In genomic region chr7:100545636-100546128, GRCh38 we compare ENCODE assay signal across 7 cellular contexts. TPM values are rescaled to one million over a fixed set of nuclear protein-coding genes. Genes with fewer than 3 reads are reported as not detected.
DNase-seq lines count a peak whose midpoint lies in the region; ATAC-seq and TF ChIP-seq lines count a peak whose summit lies in the region.

No MANE protein-coding gene starts in this region.

- peak overlapping the region; percentile 83 for H3K27ac ChIP-seq in PC-3 (ENCODE audit: low read length)
- H3K27ac ChIP-seq in ascending aorta = peak overlapping the region; percentile 91 to 94

- POLR2A ChIA-PET in PC-3 (lab: Charles Lee; ENCODE audit: unreplicated experiment) = interaction anchor here (0.7 to 0.8 kb wide), 2 partner anchors 39 to 41 kb away, joined by 3 to 6 read pairs; partner anchors contain the start of genes FBXO24 and LRCH4

- H3K27me3 ChIP-seq in H7 (ENCODE audit: control insufficient read depth, insufficient read depth, low read length) = peaks cover 4% of the 10 kb centered on the region; the same call in 1 of the 2 replicates
- H3K27me3 ChIP-seq in PC-3 (ENCODE audit: low read length) = no peaks in the 10 kb centered on the region
- H3K27me3 ChIP-seq in ascending aorta = no peaks in the 10 kb centered on the region

- CTCF ChIA-PET in PC-3 (lab: Charles Lee) = interaction anchor here (0.5 to 1.2 kb wide), 5 partner anchors 26 to 1338 kb away, joined by 3 to 12 read pairs (median 4); partner anchors contain the start of genes FBXO24 and LRCH4

- peak overlapping the region; percentile 29 for H3K9ac ChIP-seq in PC-3 (ENCODE audit: low read length)

- H3K79me2 ChIP-seq in PC-3 (ENCODE audit: low read length) = peaks cover 37% of the 10 kb centered on the region

- DNase-seq in H7 = peak; percentile 69
- DNase-seq in PC-3 = peak; percentile 91
- peak; percentile 59 to 91 for DNase-seq in ascending aorta (ENCODE audit: low spot score in 2 of 2)
- DNase-seq in iPS-NIHi7 (ENCODE audit: extremely low spot score) = peak; percentile 73
- DNase-seq in stimulated activated CD4-positive, alpha-beta T cell treated with anti-CD3 and anti-CD28 coated beads, Interleukin-12 subunit alpha, Interleukin-12 subunit beta, amount 100 ng/mL, for 48 hours (ENCODE audit: low read depth in 2 of 3, low spot score in 1 of 3) = peak; percentile 57 to 68 (median 64)

- peak; percentile 36; the same call in 2 of the 3 replicates for TF ChIP-seq CTCF in GM12872 (IDR thresholded peaks at IDR 0.05; ENCODE audit: insufficient read depth, low read depth, low read length)
- 0 out of 2 replicates have a peak, but pooled peaks have one; percentile 21 for TF ChIP-seq CTCF in PC-3 (conservative IDR thresholded peaks at IDR 0.05; ENCODE audit: low read depth, low read length)
- peak in 1 of 3 experiments; percentile 3 for TF ChIP-seq CTCF in ascending aorta (IDR thresholded peaks at IDR 0.05)

- H3K4me2 ChIP-seq in PC-3 (ENCODE audit: low read length) = peak overlapping the region; percentile 72

- no peaks in the 10 kb centered on the region for H3K9me3 ChIP-seq in PC-3 (ENCODE audit: low read length)
- H3K9me3 ChIP-seq in ascending aorta = no peaks in the 10 kb centered on the region

- intact Hi-C loops in PC-3 (cut with micrococcal nuclease) = loop anchor here (1.0 kb wide), 1 partner anchor 41 kb away; the partner anchor contains the start of genes FBXO24 and LRCH4
- intact Hi-C loops in ascending aorta (cut with DNase I) = loop anchor here (2.0 to 10.0 kb wide), 3 partner anchors 41 to 309 kb away; partner anchors contain the start of genes FBXO24, GNB2, LRCH4 and SLC12A9

- H3K4me3 ChIP-seq in H7 (ENCODE audit: insufficient read depth, low read depth, low read length) (no peak overlapping the region), PC-3 (ENCODE audit: low read length) (peak overlapping the region; percentile 46), ascending aorta (peak overlapping the region; percentile 11 to 14)

- no peaks in the 10 kb centered on the region for H3K9me2 ChIP-seq in PC-3 (replicated peaks; ENCODE audit: low read length)

- no peaks in the 10 kb centered on the region for H3K36me3 ChIP-seq in H7 (replicated peaks; ENCODE audit: control insufficient read depth, insufficient read depth, low read length)
- peaks cover 4% of the 10 kb centered on the region; the same call in 1 of the 2 replicates for H3K36me3 ChIP-seq in PC-3 (ENCODE audit: low read depth, low read length)
- H3K36me3 ChIP-seq in ascending aorta = peaks cover 0 to 12% of the 10 kb centered on the region in 2 donors

- peaks cover 12% of the 10 kb centered on the region for H3F3A ChIP-seq in PC-3 (ENCODE audit: low read length, unreplicated experiment)

- H3K4me1 ChIP-seq in PC-3 (ENCODE audit: insufficient read depth, low read length) (peaks cover 46% of the 10 kb centered on the region), ascending aorta (peaks cover 28 to 46% of the 10 kb centered on the region in 2 donors)

- H2AFZ ChIP-seq in PC-3 (ENCODE audit: low read length) = peak overlapping the region; percentile 49

- no peaks in the 10 kb centered on the region for H4K20me1 ChIP-seq in PC-3 (ENCODE audit: low read length)

- BruUV-seq in PC-3 (replicated peaks; lab: Mats Ljungman, UMichigan) = no TSS peak

- ATAC-seq in PC-3 (peak; percentile 90), HG03280 (IDR thresholded peaks at IDR 0.05; ENCODE audit: unreplicated experiment) (no peak)

RNA-seq across cellular contexts. Expression of gene AGFG2, which starts 6.7 kb away (rescaled TPM):
- total RNA-seq in H7 (2014; rRNA removed; shearing (Covaris generic)) = 4.9 and 5.6 TPM in 2 replicates
- total RNA-seq in PC-3 (2014; rRNA removed) (16.9 and 18.2 TPM in 2 replicates), ascending aorta (30.0 TPM)

RNA-seq across cellular contexts. Expression of gene SAP25, which starts 28.0 kb away (rescaled TPM):
- total RNA-seq in H7 (2014; rRNA removed; shearing (Covaris generic)) = 1.3 and 2.4 TPM in 2 replicates
- total RNA-seq in PC-3 (2014; rRNA removed) = 0.22 and 0.52 TPM in 2 replicates
- 11.8 TPM for total RNA-seq in ascending aorta

RNA-seq across cellular contexts. Expression of gene LRCH4, which starts 40.2 kb away (rescaled TPM):
- total RNA-seq in H7 (2014; rRNA removed; shearing (Covaris generic)) = 24.2 and 25.1 TPM in 2 replicates
- total RNA-seq in PC-3 (2014; rRNA removed) (15.6 and 28.7 TPM in 2 replicates), ascending aorta (113 TPM)

RNA-seq across cellular contexts. Expression of gene FBXO24, which starts 40.4 kb away (rescaled TPM):
- total RNA-seq in H7 (2014; rRNA removed; shearing (Covaris generic)) = 0.94 and 1.7 TPM in 2 replicates
- 0.40 TPM in 1 of 2 replicates, not detected in the other for total RNA-seq in PC-3 (2014; rRNA removed)
- not detected for total RNA-seq in ascending aorta

RNA-seq across cellular contexts. Expression of gene PCOLCE, which starts 56.5 kb away (rescaled TPM):
- total RNA-seq in H7 (2014; rRNA removed; shearing (Covaris generic)) = 22.5 and 24.1 TPM in 2 replicates
- 8.6 and 16.3 TPM in 2 replicates for total RNA-seq in PC-3 (2014; rRNA removed)
- total RNA-seq in ascending aorta = 124 TPM
